16 cellular contexts compared by ENCODE assay signal in the genomic region with DNA sequence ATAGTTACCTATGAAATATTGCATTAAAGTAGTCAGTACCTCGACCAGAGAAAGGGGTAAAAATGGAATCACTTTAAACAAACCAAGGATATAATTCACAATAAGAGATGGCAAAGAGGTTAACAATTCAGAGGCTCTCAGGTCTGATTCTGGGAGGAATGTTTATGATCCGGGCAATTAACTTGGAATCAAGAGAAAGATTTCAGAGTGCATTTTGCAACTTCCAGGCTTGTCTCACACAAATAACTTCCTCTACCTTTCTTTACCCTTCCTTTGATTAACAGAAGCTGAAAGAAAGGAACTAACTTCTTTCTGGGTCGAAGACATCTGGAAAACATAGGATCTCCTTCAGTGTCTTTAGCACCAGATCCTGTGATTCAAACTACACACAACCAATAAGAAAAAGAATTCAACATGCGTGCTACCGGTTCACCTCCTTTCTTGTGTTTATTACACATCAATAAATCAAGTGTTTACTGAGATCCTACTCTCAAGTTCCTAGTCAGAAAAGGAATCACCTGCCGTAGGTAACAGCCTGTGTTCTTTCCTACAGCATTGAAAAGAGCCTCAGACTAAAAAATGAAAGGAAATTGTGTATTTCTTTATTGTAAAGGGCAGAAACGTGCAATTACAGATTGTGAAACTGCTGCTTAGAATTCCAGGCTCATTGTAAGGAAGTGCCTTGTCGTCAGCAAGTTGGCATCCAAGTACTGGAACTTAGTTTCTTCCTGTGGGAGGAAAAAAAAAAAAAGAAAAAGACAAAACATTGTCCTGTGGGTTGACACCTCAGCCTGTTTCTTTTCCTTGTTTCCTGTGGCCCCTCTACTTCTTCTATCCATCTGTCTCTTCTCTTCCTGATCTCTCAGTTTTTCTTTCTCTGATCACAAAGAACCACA. TPM values are rescaled to one million over a fixed set of nuclear protein-coding genes. Genes with fewer than 3 reads are reported as not detected.
DNase-seq lines count a peak whose midpoint lies in the region; ATAC-seq, FAIRE-seq and TF ChIP-seq lines count a peak whose summit lies in the region.
"Had no signal": no experiment of that assay in that cellular context is flagged by ENCODE, and none has a peak within 500 bp of the region (broad histone marks: within the 10 kb centered on the region; RNA-seq: fewer than 3 reads in every experiment).

No MANE protein-coding gene starts in this region.

- peak; percentile 49 for FAIRE-seq in kidney (lab: Jason Lieb, UNC)
- FAIRE-seq: H1 had no signal

- in situ Hi-C loops in astrocyte of the spinal cord (cut with HindIII; ENCODE audit: low sequenced_read_pairs), result no loop called here

- H3K9ac ChIP-seq in kidney (ENCODE audit: low read length in 2 of 2), result no peak overlapping the region

- H3K4me3 ChIP-seq in astrocyte of the spinal cord (ENCODE audit: low read depth, low read length) (no peak overlapping the region), kidney (ENCODE audit: low read length in 2 of 2) (peak overlapping the region; percentile 13 to 19), thoracic aorta (peak overlapping the region; percentile 34), testis (no peak overlapping the region)
- H3K4me3 ChIP-seq: MG63 had no signal

- H3K36me3 ChIP-seq in kidney (ENCODE audit: control insufficient read depth in 1 of 2, insufficient read depth in 2 of 2, low read length in 2 of 2), result no peaks in the 10 kb centered on the region
- H3K36me3 ChIP-seq in thoracic aorta, result no peaks in the 10 kb centered on the region
- no peaks in the 10 kb centered on the region for H3K36me3 ChIP-seq in testis (ENCODE audit: low read depth, missing control alignments)
- H3K36me3 ChIP-seq: MG63 had no signal

- no peak for TF ChIP-seq POLR2A in testis (IDR thresholded peaks at IDR 0.05)

- no peak for DNase-seq in activated T-cell treated with anti-CD3 and anti-CD28 coated beads, Interleukin-2, amount 50 U/mL, for 72 hours
- no peak for DNase-seq in activated T-cell treated with anti-CD3 and anti-CD28 coated beads, Interleukin-2, amount 50 U/mL, for 48 hours
- DNase-seq in astrocyte of the spinal cord (ENCODE audit: low read depth, low spot score) (peak; percentile 9), kidney (no peak), thoracic aorta (ENCODE audit: low spot score) (no peak), testis (no peak), HUDEP-2 (lab: John Stamatoyannopoulos, UW; ENCODE audit: unreplicated experiment in 76 of 76) (no peak), HPDE6-E6E7 (ENCODE audit: extremely low spot score) (no peak)
- DNase-seq: ACHN; activated naive CD4-positive, alpha-beta T cell treated with Interleukin-2 at 50 U/mL for 16 hours; GF-D8; MG63; NCI-H446 had no signal

- no peak overlapping the region for H3K4me3 Mint-ChIP-seq in activated T-cell treated with anti-CD3 and anti-CD28 coated beads, Interleukin-2, amount 50 U/mL, for 72 hours

- ATAC-seq in activated T-cell treated with anti-CD3 and anti-CD28 coated beads, Interleukin-2, amount 50 U/mL, for 72 hours (replicated peaks in 1 of 2), result no peak
- ATAC-seq in thoracic aorta (ENCODE audit: insufficient number of reproducible peaks, low FRiP score, low read depth), result no peak

- H3K27me3 Mint-ChIP-seq in activated T-cell treated with anti-CD3 and anti-CD28 coated beads, Interleukin-2, amount 50 U/mL, for 72 hours (ENCODE audit: low read depth), result peaks cover 16% of the 10 kb centered on the region

- H3K27ac Mint-ChIP-seq in activated T-cell treated with anti-CD3 and anti-CD28 coated beads, Interleukin-2, amount 50 U/mL, for 72 hours, result peak overlapping the region; percentile 8

- no peaks in the 10 kb centered on the region for H3K27me3 ChIP-seq in thoracic aorta (replicated peaks; ENCODE audit: insufficient read depth)
- no peaks in the 10 kb centered on the region for H3K27me3 ChIP-seq in testis
- H3K27me3 ChIP-seq: MG63 had no signal

- H3K4me1 ChIP-seq in kidney (ENCODE audit: control insufficient read depth in 1 of 2, insufficient read depth in 1 of 2, low read depth in 1 of 2, low read length in 2 of 2), result no peaks in the 10 kb centered on the region
- H3K4me1 ChIP-seq in thoracic aorta (ENCODE audit: control insufficient read depth in 1 of 2, low read depth in 2 of 2), result peaks cover 0 to 6% of the 10 kb centered on the region in 2 donors
- no peaks in the 10 kb centered on the region for H3K4me1 ChIP-seq in testis

- peaks cover 0 to 2% of the 10 kb centered on the region in 2 donors for H3K9me3 Mint-ChIP-seq in activated T-cell treated with anti-CD3 and anti-CD28 coated beads, Interleukin-2, amount 50 U/mL, for 72 hours

- no peak for TF ChIP-seq CTCF in astrocyte of the spinal cord (IDR thresholded peaks at IDR 0.05; ENCODE audit: low read depth, low read length)
- TF ChIP-seq CTCF in kidney (IDR thresholded peaks at IDR 0.05; ENCODE audit: borderline replicate concordance, extremely low read depth, insufficient read depth), result no peak
- no peak for TF ChIP-seq CTCF in thoracic aorta (IDR thresholded peaks at IDR 0.05)
- TF ChIP-seq CTCF in testis (IDR thresholded peaks at IDR 0.05), result no peak

- peaks cover 12% of the 10 kb centered on the region for H3K4me1 Mint-ChIP-seq in activated T-cell treated with anti-CD3 and anti-CD28 coated beads, Interleukin-2, amount 50 U/mL, for 72 hours (ENCODE audit: low read depth)

- no peaks in the 10 kb centered on the region for H3K9me3 ChIP-seq in kidney (ENCODE audit: control insufficient read depth in 1 of 2, low read length in 2 of 2)
- H3K9me3 ChIP-seq in thoracic aorta, result no peaks in the 10 kb centered on the region
- no peaks in the 10 kb centered on the region for H3K9me3 ChIP-seq in testis
- H3K9me3 ChIP-seq: MG63 had no signal

- intact Hi-C loops in kidney (cut with DNase I) (no loop called here), testis (cut with DNase I; ENCODE audit: low total_unique reads) (no loop called here)

- H3K27ac ChIP-seq in kidney (ENCODE audit: low read depth in 2 of 2, low read length in 2 of 2) (no peak overlapping the region), thoracic aorta (no peak overlapping the region), testis (no peak overlapping the region)

- WGBS in testis, 2 donors, result 61 to 64% methylated on average over 8 of the region's 8 CpGs

- H3K36me3 Mint-ChIP-seq in activated T-cell treated with anti-CD3 and anti-CD28 coated beads, Interleukin-2, amount 50 U/mL, for 72 hours (ENCODE audit: insufficient read depth in 2 of 2), result no peaks in the 10 kb centered on the region

RNA-seq across cellular contexts. Expression of a gene that starts 29.5 kb away (rescaled TPM):
- not detected for total RNA-seq in activated T-cell treated with anti-CD3 and anti-CD28 coated beads, Interleukin-2, amount 50 U/mL, for 72 hours
- total RNA-seq in kidney, result not detected
- polyA plus RNA-seq in kidney (ENCODE audit: insufficient read depth, low read depth, low replicate concordance), result not detected
- not detected for total RNA-seq in thoracic aorta
- 1 to 10 TPM in 1 of 2 donors, under 1 TPM in 1; 0.81 to 2.3 TPM for total RNA-seq in testis
- 0.92 TPM for polyA plus RNA-seq in testis (ENCODE audit: insufficient read depth, low read depth, low replicate concordance)
- total RNA-seq: H1, osteocyte, urinary bladder had no signal
- polyA plus RNA-seq: H1, urinary bladder had no signal

Comparison
In these comparisons a context has a peak if more than half of its experiments do, and no peak if none do; other contexts are left out.
1. H3K4me3 ChIP-seq: peak in kidney (2 of 2) and thoracic aorta (single experiment); none in astrocyte of the spinal cord (single experiment) and testis (0 of 2).